Comparison of ENCODE assay signal across 8 cellular contexts in the genomic region with DNA sequence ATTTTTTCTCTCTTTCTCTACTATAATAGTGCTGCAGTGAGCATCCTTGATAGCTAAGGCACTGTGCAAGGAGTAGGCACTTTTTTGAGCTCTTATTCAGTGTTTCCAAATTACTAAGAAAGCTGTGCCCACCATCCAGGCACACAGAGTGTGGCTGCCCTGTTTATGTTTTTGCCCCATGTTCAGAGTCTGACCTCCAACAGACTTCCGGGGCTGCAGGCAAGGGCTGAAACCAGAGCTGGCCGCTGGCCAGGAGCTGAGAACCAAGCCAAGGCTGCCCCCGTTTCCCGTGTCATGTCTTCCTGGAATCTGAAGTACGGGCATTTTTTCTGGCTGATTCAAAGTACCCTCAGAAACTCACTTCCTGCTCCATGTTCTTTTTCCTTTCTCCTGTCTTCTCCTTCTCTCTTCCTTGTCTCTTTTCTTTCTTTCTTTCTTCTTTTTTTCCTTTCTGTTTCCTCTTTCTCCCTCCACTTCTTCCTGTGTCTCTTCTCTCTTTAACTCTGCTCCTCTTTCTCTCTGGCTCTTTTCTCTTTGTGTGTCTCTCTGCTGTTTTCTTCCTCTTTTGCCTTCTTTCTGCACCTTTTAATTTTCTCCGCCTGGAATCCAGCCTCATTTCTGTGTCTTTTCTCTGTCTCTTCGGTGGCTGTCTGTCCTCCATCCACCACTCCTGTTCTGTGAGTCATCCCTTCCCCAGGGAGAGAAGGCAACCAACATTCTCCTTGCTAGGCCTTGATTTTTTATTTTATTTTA. TPM values are rescaled to one million over a fixed set of nuclear protein-coding genes. Genes with fewer than 3 reads are reported as not detected.
A peak's percentile ranks its signal among the peaks of the same experiment; 100 is the strongest.
DNase-seq lines count a peak whose midpoint lies in the region; ATAC-seq and TF ChIP-seq lines count a peak whose summit lies in the region.

No MANE protein-coding gene starts in this region.

- H3K9ac ChIP-seq in rectal smooth muscle tissue (ENCODE audit: low read length), result no peak overlapping the region

- peak overlapping the region; percentile 86 for H3K4me3 Mint-ChIP-seq in activated T-helper 17 cell treated with anti-CD3 and anti-CD28 coated beads, Interleukin-2, amount 50 U/mL, for 72 hours

- H3K4me1 ChIP-seq in HEK293 (ENCODE audit: control insufficient read depth, insufficient read depth, low read length) (no peaks in the 10 kb centered on the region), heart left ventricle (peaks cover 0 to 20% (median 10%) of the 10 kb centered on the region in 12 donors), rectal smooth muscle tissue (ENCODE audit: control insufficient read depth, insufficient read depth, low read length) (peaks cover 8% of the 10 kb centered on the region)

- 16 to 22% (median 18%) methylated on average over 7 of the region's 7 CpGs for WGBS in heart left ventricle, 4 donors

- H3K4me3 ChIP-seq in HEK293 (ENCODE audit: low read depth, low read length) (no peak overlapping the region), heart left ventricle (peak overlapping the region in 8 of 12 donors; percentile 10 to 38 (median 19)), rectal smooth muscle tissue (ENCODE audit: low read length) (peak overlapping the region; percentile 10)

- CTCF ChIA-PET in HEK293 (lab: Yijun Ruan, JAX), result interaction anchor here (0.6 to 1.5 kb wide), 8 partner anchors 14 to 1196 kb away, joined by 3 to 6 read pairs (median 5); a partner anchor contains a TSS

- H3K36me3 ChIP-seq in HEK293 (ENCODE audit: control insufficient read depth in 2 of 2, insufficient read depth in 1 of 2, low read length in 2 of 2), result no peaks in the 10 kb centered on the region
- no peaks in the 10 kb centered on the region for H3K36me3 ChIP-seq in heart left ventricle
- no peaks in the 10 kb centered on the region for H3K36me3 ChIP-seq in rectal smooth muscle tissue (ENCODE audit: control insufficient read depth, insufficient read depth, low read length)

- TF ChIP-seq CTCF in HEK293 (tag by site-specific recombination; IDR thresholded peaks at IDR 0.05) (no peak), heart left ventricle (IDR thresholded peaks at IDR 0.05) (no peak)

- H3K27ac Mint-ChIP-seq in activated T-helper 17 cell treated with anti-CD3 and anti-CD28 coated beads, Interleukin-2, amount 50 U/mL, for 72 hours, result peak overlapping the region; percentile 98

- peaks cover 14% of the 10 kb centered on the region for H3K4me1 Mint-ChIP-seq in activated T-helper 17 cell treated with anti-CD3 and anti-CD28 coated beads, Interleukin-2, amount 50 U/mL, for 72 hours

- no peaks in the 10 kb centered on the region for H3K9me3 ChIP-seq in HEK293 (ENCODE audit: control insufficient read depth, insufficient read depth, low read depth, low read length)
- no peaks in the 10 kb centered on the region for H3K9me3 ChIP-seq in heart left ventricle

- no peaks in the 10 kb centered on the region for H3K27me3 ChIP-seq in heart left ventricle
- H3K27me3 ChIP-seq in rectal smooth muscle tissue (ENCODE audit: control insufficient read depth, insufficient read depth, low read length), result no peaks in the 10 kb centered on the region

- no peaks in the 10 kb centered on the region for H3K36me3 Mint-ChIP-seq in activated T-helper 17 cell treated with anti-CD3 and anti-CD28 coated beads, Interleukin-2, amount 50 U/mL, for 72 hours (ENCODE audit: low read depth)

- H3K9me3 Mint-ChIP-seq in activated T-helper 17 cell treated with anti-CD3 and anti-CD28 coated beads, Interleukin-2, amount 50 U/mL, for 72 hours, result peaks cover 3% of the 10 kb centered on the region

- intact Hi-C loops in heart left ventricle (cut with DNase I), result loop anchor here in 2 of 10 donors (5.0 to 10.0 kb wide), 2 partner anchors 38 to 45 kb away; a partner anchor contains a TSS

- no peaks in the 10 kb centered on the region for H3K27me3 Mint-ChIP-seq in activated T-helper 17 cell treated with anti-CD3 and anti-CD28 coated beads, Interleukin-2, amount 50 U/mL, for 72 hours

- H3K27ac ChIP-seq in HEK293 (ENCODE audit: extremely low read depth, low read depth, low read length) (peak overlapping the region; percentile 39), heart left ventricle (peak overlapping the region in 11 of 12 donors; percentile 29 to 87 (median 58)), rectal smooth muscle tissue (ENCODE audit: low read depth, low read length) (peak overlapping the region; percentile 54)

- POLR2A ChIA-PET in HEK293 (lab: Yijun Ruan, JAX), result interaction anchor here (0.6 to 3.3 kb wide), 6 partner anchors 9 to 99 kb away, joined by 3 to 15 read pairs (median 4); a partner anchor contains a TSS

- no peak for TF ChIP-seq POLR2A in heart left ventricle (IDR thresholded peaks at IDR 0.05)

- ATAC-seq in activated CD4-positive, CD25-positive, alpha-beta regulatory T cell treated with anti-CD3 and anti-CD28 coated beads, Interleukin-2, amount 50 U/mL, for 24 hours, result peak; percentile 51 to 58
- ATAC-seq in activated T-helper 17 cell treated with anti-CD3 and anti-CD28 coated beads, Interleukin-2, amount 50 U/mL, for 72 hours (replicated peaks), result peak; percentile 90
- ATAC-seq in heart left ventricle, result peak in 3 of 4 donors; percentile 45 to 82 (median 73)

- DNase-seq in activated CD4-positive, CD25-positive, alpha-beta regulatory T cell (lab: John Stamatoyannopoulos, UW), result no peak
- peak; percentile 31 for DNase-seq in NCI-H2196 treated with DMSO at 0.1 percent for 48 hours (lab: John Stamatoyannopoulos, UW; ENCODE audit: unreplicated experiment)
- DNase-seq in heart left ventricle, result peak; percentile 56 to 85 (median 69)
- no peak for DNase-seq in T-helper 9 cell

TF ChIP-seq in HEK293, 187 proteins besides CTCF, POLR2A, EP300 and RAD21 (continues in another document):
- TF ChIP-seq ZNF37A (tag by site-specific recombination; IDR thresholded peaks at IDR 0.05) (no peak), ZNF19 (tag by site-specific recombination; IDR thresholded peaks at IDR 0.05; ENCODE audit: low read depth) (no peak), ZNF571 (tag by site-specific recombination; IDR thresholded peaks at IDR 0.05) (no peak), TRIM28 (IDR thresholded peaks at IDR 0.05; ENCODE audit: borderline replicate concordance, low read length) (no peak), ZNF76 (tag by site-specific recombination; IDR thresholded peaks at IDR 0.05; ENCODE audit: borderline replicate concordance, low read depth) (no peak), ZEB2 (tag by site-specific recombination; IDR thresholded peaks at IDR 0.05) (0 out of 2 replicates have a peak, but pooled peaks have one; percentile 20), ZNF174 (tag by site-specific recombination; IDR thresholded peaks at IDR 0.05) (no peak), ZNF335 (tag by site-specific recombination; conservative IDR thresholded peaks at IDR 0.05) (peak; percentile 52), ZNF366 (tag by site-specific recombination; conservative IDR thresholded peaks at IDR 0.05) (peak; percentile 83), ZNF501 (tag by site-specific recombination; IDR thresholded peaks at IDR 0.05) (no peak)
- TF ChIP-seq, protein P1, sequence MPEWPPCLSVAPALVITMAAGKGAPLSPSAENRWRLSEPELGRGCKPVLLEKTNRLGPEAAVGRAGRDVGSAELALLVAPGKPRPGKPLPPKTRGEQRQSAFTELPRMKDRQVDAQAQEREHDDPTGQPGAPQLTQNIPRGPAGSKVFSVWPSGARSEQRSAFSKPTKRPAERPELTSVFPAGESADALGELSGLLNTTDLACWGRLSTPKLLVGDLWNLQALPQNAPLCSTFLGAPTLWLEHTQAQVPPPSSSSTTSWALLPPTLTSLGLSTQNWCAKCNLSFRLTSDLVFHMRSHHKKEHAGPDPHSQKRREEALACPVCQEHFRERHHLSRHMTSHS (tag by site-specific recombination; IDR thresholded peaks at IDR 0.05), result no peak
- TF ChIP-seq, protein P2, sequence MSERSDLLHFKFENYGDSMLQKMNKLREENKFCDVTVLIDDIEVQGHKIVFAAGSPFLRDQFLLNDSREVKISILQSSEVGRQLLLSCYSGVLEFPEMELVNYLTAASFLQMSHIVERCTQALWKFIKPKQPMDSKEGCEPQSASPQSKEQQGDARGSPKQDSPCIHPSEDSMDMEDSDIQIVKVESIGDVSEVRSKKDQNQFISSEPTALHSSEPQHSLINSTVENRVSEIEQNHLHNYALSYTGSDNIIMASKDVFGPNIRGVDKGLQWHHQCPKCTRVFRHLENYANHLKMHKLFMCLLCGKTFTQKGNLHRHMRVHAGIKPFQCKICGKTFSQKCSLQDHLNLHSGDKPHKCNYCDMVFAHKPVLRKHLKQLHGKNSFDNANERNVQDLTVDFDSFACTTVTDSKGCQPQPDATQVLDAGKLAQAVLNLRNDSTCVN (tag by site-specific recombination; optimal IDR thresholded peaks at IDR 0.05), result no peak
- TF ChIP-seq, protein P3, sequence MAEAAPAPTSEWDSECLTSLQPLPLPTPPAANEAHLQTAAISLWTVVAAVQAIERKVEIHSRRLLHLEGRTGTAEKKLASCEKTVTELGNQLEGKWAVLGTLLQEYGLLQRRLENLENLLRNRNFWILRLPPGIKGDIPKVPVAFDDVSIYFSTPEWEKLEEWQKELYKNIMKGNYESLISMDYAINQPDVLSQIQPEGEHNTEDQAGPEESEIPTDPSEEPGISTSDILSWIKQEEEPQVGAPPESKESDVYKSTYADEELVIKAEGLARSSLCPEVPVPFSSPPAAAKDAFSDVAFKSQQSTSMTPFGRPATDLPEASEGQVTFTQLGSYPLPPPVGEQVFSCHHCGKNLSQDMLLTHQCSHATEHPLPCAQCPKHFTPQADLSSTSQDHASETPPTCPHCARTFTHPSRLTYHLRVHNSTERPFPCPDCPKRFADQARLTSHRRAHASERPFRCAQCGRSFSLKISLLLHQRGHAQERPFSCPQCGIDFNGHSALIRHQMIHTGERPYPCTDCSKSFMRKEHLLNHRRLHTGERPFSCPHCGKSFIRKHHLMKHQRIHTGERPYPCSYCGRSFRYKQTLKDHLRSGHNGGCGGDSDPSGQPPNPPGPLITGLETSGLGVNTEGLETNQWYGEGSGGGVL (tag by site-specific recombination; IDR thresholded peaks at IDR 0.05), result no peak

RNA-seq across cellular contexts. Expression of a gene that starts 17.0 kb away (rescaled TPM):
- under 1 TPM in 1 of 2 donors, not detected in 1; 0.21 TPM for total RNA-seq in activated T-helper 17 cell treated with anti-CD3 and anti-CD28 coated beads, Interleukin-2, amount 50 U/mL, for 72 hours
- 1 to 10 TPM in 2 of 9 donors, under 1 TPM in 2, not detected in 5; 0.15 to 1.7 (median 0.80) TPM for total RNA-seq in heart left ventricle
- polyA plus RNA-seq in heart left ventricle, result under 1 TPM; 0.23 to 0.46 TPM

RNA-seq across cellular contexts. Expression of a gene that starts 23.6 kb away (rescaled TPM):
- not detected for total RNA-seq in activated T-helper 17 cell treated with anti-CD3 and anti-CD28 coated beads, Interleukin-2, amount 50 U/mL, for 72 hours
- 10 to 100 TPM in 1 of 9 donors, 1 to 10 TPM in 2, under 1 TPM in 3, not detected in 3; 0.33 to 51.0 (median 1.1) TPM for total RNA-seq in heart left ventricle
- polyA plus RNA-seq in heart left ventricle, result 1 to 10 TPM; 9.0 to 9.5 TPM

RNA-seq across cellular contexts. Expression of a gene that starts 39.6 kb away (rescaled TPM):
- total RNA-seq in activated T-helper 17 cell treated with anti-CD3 and anti-CD28 coated beads, Interleukin-2, amount 50 U/mL, for 72 hours, result 100 to 1,000 TPM in 1 of 2 donors, 10 to 100 TPM in 1; 80.5 to 149 TPM
- 100 to 1,000 TPM; 164 to 330 (median 258) TPM for total RNA-seq in heart left ventricle
- 100 to 1,000 TPM; 165 to 351 TPM for polyA plus RNA-seq in heart left ventricle

RNA-seq across cellular contexts. Expression of a gene that starts 45.6 kb away (rescaled TPM):
- total RNA-seq in activated T-helper 17 cell treated with anti-CD3 and anti-CD28 coated beads, Interleukin-2, amount 50 U/mL, for 72 hours, result 10 to 100 TPM; 63.5 to 73.5 TPM
- 10 to 100 TPM; 11.6 to 23.9 (median 15.6) TPM for total RNA-seq in heart left ventricle
- 10 to 100 TPM in 1 of 2 donors, 1 to 10 TPM in 1; 9.5 to 11.8 TPM for polyA plus RNA-seq in heart left ventricle

Comparison
In these comparisons a context has a peak if more than half of its experiments do, and no peak if none do; other contexts are left out.
1. DNase-seq: peak in NCI-H2196 treated with DMSO at 0.1 percent for 48 hours (single experiment) and heart left ventricle (5 of 5); none in activated CD4-positive, CD25-positive, alpha-beta regulatory T cell (0 of 4) and T-helper 9 cell (single experiment).
2. Peak in every context shown above with its lines, with median percentiles within 50 percentile points of each other: ATAC-seq and H3K27ac ChIP-seq.